Comparison of ENCODE assay signal across 18 cellular contexts in genomic region chr21:45990049-45990711, GRCh38. TPM values are rescaled to one million over a fixed set of nuclear protein-coding genes. Genes with fewer than 3 reads are reported as not detected.
DNase-seq lines count a peak whose midpoint lies in the region; ATAC-seq and TF ChIP-seq lines count a peak whose summit lies in the region.
"Had no signal": no experiment of that assay in that cellular context is flagged by ENCODE, and none has a peak within 500 bp of the region (broad histone marks: within the 10 kb centered on the region; RNA-seq: fewer than 3 reads in every experiment).

No MANE protein-coding gene starts in this region.

- no peak overlapping the region for H3K4me3 ChIP-seq in coronary artery
- H3K4me3 ChIP-seq: dorsolateral prefrontal cortex had no signal

- peaks cover 1% of the 10 kb centered on the region for H3K4me1 Mint-ChIP-seq in stimulated activated naive CD8-positive, alpha-beta T cell treated with anti-CD3 and anti-CD28 coated beads, Interleukin-15, amount 100 ng/mL, for 72 hours
- H3K4me1 Mint-ChIP-seq: brain had no signal

- intact Hi-C loops in posterior vena cava (cut with DNase I): loop anchor here (5.0 kb wide), 2 partner anchors 107 to 127 kb away; partner anchors contain the start of gene COL6A2 (in 1 of the 2)

- no peaks in the 10 kb centered on the region for H3K9me3 Mint-ChIP-seq in stimulated activated naive CD8-positive, alpha-beta T cell treated with anti-CD3 and anti-CD28 coated beads, Interleukin-15, amount 100 ng/mL, for 72 hours
- H3K9me3 Mint-ChIP-seq: activated T-helper 17 cell treated with anti-CD3 and anti-CD28 coated beads, Interleukin-2, amount 50 U/mL, for 72 hours; brain had no signal

- H3K27ac ChIP-seq in coronary artery: peak overlapping the region in 1 of 2 donors; percentile 65
- H3K27ac ChIP-seq: dorsolateral prefrontal cortex, HL-60, KMS-11 had no signal

- TF ChIP-seq CTCF in coronary artery (IDR thresholded peaks at IDR 0.05): no peak

- peak; percentile 42 for ATAC-seq in stimulated activated naive CD8-positive, alpha-beta T cell treated with anti-CD3 and anti-CD28 coated beads, Interleukin-15, amount 100 ng/mL, for 72 hours
- ATAC-seq in stimulated activated naive CD8-positive, alpha-beta T cell treated with anti-CD3 and anti-CD28 coated beads, Interleukin-15, Interleukin-2, amounts not matched to agents 100 U/mL and 50 U/mL, for 24 hours: no peak
- ATAC-seq: activated T-helper 17 cell treated with anti-CD3 and anti-CD28 coated beads, Interleukin-2, amount 50 U/mL, for 72 hours had no signal

- H3K27me3 Mint-ChIP-seq in stimulated activated naive CD8-positive, alpha-beta T cell treated with anti-CD3 and anti-CD28 coated beads, Interleukin-15, amount 100 ng/mL, for 72 hours: peaks cover 3% of the 10 kb centered on the region
- H3K27me3 Mint-ChIP-seq: activated T-helper 17 cell treated with anti-CD3 and anti-CD28 coated beads, Interleukin-2, amount 50 U/mL, for 72 hours had no signal

- H3K4me3 Mint-ChIP-seq in stimulated activated naive CD8-positive, alpha-beta T cell treated with anti-CD3 and anti-CD28 coated beads, Interleukin-15, amount 100 ng/mL, for 72 hours: no peak overlapping the region
- H3K4me3 Mint-ChIP-seq: activated T-helper 17 cell treated with anti-CD3 and anti-CD28 coated beads, Interleukin-2, amount 50 U/mL, for 72 hours; brain had no signal

- peak in 1 of 2 donors; percentile 5 for DNase-seq in stimulated activated naive CD8-positive, alpha-beta T cell treated with anti-CD3 and anti-CD28 coated beads, Interleukin-15, amount 100 ng/mL, for 72 hours
- no peak for DNase-seq in stimulated activated naive CD8-positive, alpha-beta T cell treated with anti-CD3 and anti-CD28 coated beads, Interleukin-15, Interleukin-2, amounts not matched to agents 100 U/mL and 50 U/mL, for 24 hours
- DNase-seq in coronary artery (ENCODE audit: low spot score) (peak; percentile 72), posterior vena cava (ENCODE audit: low spot score) (peak; percentile 84), globus pallidus (ENCODE audit: low spot score) (no peak), NCI-H345 (lab: John Stamatoyannopoulos, UW) (no peak), RPMI8226 (no peak)
- DNase-seq: activated CD4-positive, alpha-beta T cell treated with anti-CD3 and anti-CD28 coated beads for 4 hours; hypothalamus; NCI-H1417; NK-92 treated with Interleukin-12 subunit alpha and Interleukin-12 subunit beta, amount 100 ng/mL, for 24 hours; occipital lobe; SHP77 treated with DMSO at 0.1 percent for 48 hours had no signal

- no peak overlapping the region for H3K27ac Mint-ChIP-seq in stimulated activated naive CD8-positive, alpha-beta T cell treated with anti-CD3 and anti-CD28 coated beads, Interleukin-15, amount 100 ng/mL, for 72 hours
- H3K27ac Mint-ChIP-seq: activated T-helper 17 cell treated with anti-CD3 and anti-CD28 coated beads, Interleukin-2, amount 50 U/mL, for 72 hours; brain had no signal

RNA-seq across cellular contexts. Expression of gene COL6A1, which starts 8.6 kb away (rescaled TPM):
- total RNA-seq in posterior vena cava: 100 to 1,000 TPM; 606 to 689 TPM

Comparison
In these comparisons a context has a peak if more than half of its experiments do, and no peak if none do; other contexts are left out.
1. DNase-seq: peak in coronary artery (single experiment) and posterior vena cava (single experiment); none in stimulated activated naive CD8-positive, alpha-beta T cell treated with anti-CD3 and anti-CD28 coated beads, Interleukin-15, Interleukin-2, amounts not matched to agents 100 U/mL and 50 U/mL, for 24 hours (single experiment), globus pallidus (single experiment), NCI-H345 (single experiment) and RPMI8226 (single experiment).